Comparison of ENCODE assay signal across 11 cellular contexts in the genomic region with DNA sequence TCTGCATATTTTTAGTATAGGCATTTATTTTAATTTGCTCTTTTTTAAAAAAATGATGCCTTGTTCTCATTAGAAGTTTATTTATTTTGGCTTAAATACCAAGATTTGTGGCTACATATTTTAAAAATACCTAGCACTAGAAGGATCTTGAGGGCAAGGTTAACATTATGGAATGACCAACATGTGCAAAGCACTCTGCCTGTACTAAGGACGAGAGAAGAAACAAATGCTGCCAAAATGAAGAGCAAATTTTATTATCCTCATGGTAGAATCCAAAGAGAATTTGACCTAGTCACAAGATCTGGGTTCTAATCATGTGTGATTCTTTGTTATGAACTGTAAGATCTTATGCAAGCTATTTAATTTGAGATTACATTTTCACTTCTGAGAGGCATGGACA. TPM values are rescaled to one million over a fixed set of nuclear protein-coding genes. Genes with fewer than 3 reads are reported as not detected.
A peak's percentile ranks its signal among the peaks of the same experiment; 100 is the strongest.
DNase-seq lines count a peak whose midpoint lies in the region; ATAC-seq and TF ChIP-seq lines count a peak whose summit lies in the region.
"Had no signal": no experiment of that assay in that cellular context is flagged by ENCODE, and none has a peak within 500 bp of the region (broad histone marks: within the 10 kb centered on the region; RNA-seq: fewer than 3 reads in every experiment).

No MANE protein-coding gene starts in this region.

- H4K20me1 ChIP-seq in SU-DHL-6 (ENCODE audit: low read depth, low read length): peaks cover 49% of the 10 kb centered on the region

- peak overlapping the region; percentile 94 for H3K4me3 ChIP-seq in left ventricle myocardium inferior
- no peak overlapping the region for H3K4me3 ChIP-seq in right atrium auricular region
- peak overlapping the region; percentile 82 for H3K4me3 ChIP-seq in SU-DHL-6 (ENCODE audit: insufficient read depth, low read length, poor library complexity, severe bottlenecking)
- H3K4me3 ChIP-seq in fibroblast of villous mesenchyme (ENCODE audit: low read depth, low read length): peak overlapping the region; percentile 90
- H3K4me3 ChIP-seq in upper lobe of right lung: peak overlapping the region; percentile 88

- no peak overlapping the region for H2AFZ ChIP-seq in SU-DHL-6 (ENCODE audit: low read depth, low read length, severe bottlenecking)

- no peak for DNase-seq in left ventricle myocardium inferior
- no peak for DNase-seq in right atrium auricular region (ENCODE audit: low spot score)
- DNase-seq in fibroblast of villous mesenchyme (ENCODE audit: low read depth): peak; percentile 52
- no peak for DNase-seq in upper lobe of right lung
- DNase-seq in kidney tubule cell (ENCODE audit: low spot score): no peak
- no peak for DNase-seq in Right ventricle myocardium inferior (ENCODE audit: missing footprints)
- DNase-seq: NCI-H69, substantia nigra had no signal

- intact Hi-C loops in left ventricle myocardium inferior (cut with micrococcal nuclease): no loop called here
- intact Hi-C loops in upper lobe of right lung (cut with DNase I): no loop called here
- intact Hi-C loops in Right ventricle myocardium inferior (cut with DNase I): no loop called here

- H3K27ac ChIP-seq in left ventricle myocardium inferior (replicated peaks) (peak overlapping the region; percentile 99), right atrium auricular region (peak overlapping the region in 1 of 2 donors; percentile 31), SU-DHL-6 (ENCODE audit: low read depth, low read length) (no peak overlapping the region), upper lobe of right lung (no peak overlapping the region)
- H3K27ac ChIP-seq: epithelial cell of prostate had no signal

- H3K4me2 ChIP-seq in SU-DHL-6 (ENCODE audit: low read depth, low read length, poor library complexity, severe bottlenecking): peak overlapping the region; percentile 98

- H3K4me1 ChIP-seq in left ventricle myocardium inferior (peaks cover 88% of the 10 kb centered on the region), right atrium auricular region (peaks cover 0 to 56% of the 10 kb centered on the region in 2 donors), upper lobe of right lung (peaks cover 55% of the 10 kb centered on the region)

- peak overlapping the region; percentile 98; the same call in 1 of the 2 replicates for H3K9ac ChIP-seq in SU-DHL-6 (ENCODE audit: low read length)

- no peaks in the 10 kb centered on the region for H3K9me3 ChIP-seq in left ventricle myocardium inferior (replicated peaks)
- H3K9me3 ChIP-seq in right atrium auricular region: no peaks in the 10 kb centered on the region
- no peaks in the 10 kb centered on the region for H3K9me3 ChIP-seq in SU-DHL-6 (ENCODE audit: insufficient read depth, low read length)
- no peaks in the 10 kb centered on the region for H3K9me3 ChIP-seq in upper lobe of right lung

- no peaks in the 10 kb centered on the region for H3K9me2 ChIP-seq in SU-DHL-6 (replicated peaks; ENCODE audit: insufficient read depth, low read length)

- no peak for ATAC-seq in upper lobe of right lung
- ATAC-seq in Right ventricle myocardium inferior: no peak
- no peak for ATAC-seq in GM21576 (IDR thresholded peaks at IDR 0.05; ENCODE audit: unreplicated experiment)

- TF ChIP-seq CTCF in left ventricle myocardium inferior (IDR thresholded peaks at IDR 0.05; ENCODE audit: borderline replicate concordance) (no peak), right atrium auricular region (IDR thresholded peaks at IDR 0.05) (no peak), SU-DHL-6 (IDR thresholded peaks at IDR 0.05; ENCODE audit: insufficient read depth, low read length, poor library complexity, severe bottlenecking) (no peak), fibroblast of villous mesenchyme (IDR thresholded peaks at IDR 0.05; ENCODE audit: insufficient read depth, low read depth, low read length) (no peak), upper lobe of right lung (IDR thresholded peaks at IDR 0.05) (no peak)

- H3K27me3 ChIP-seq in left ventricle myocardium inferior (ENCODE audit: low read depth): no peaks in the 10 kb centered on the region
- H3K27me3 ChIP-seq in right atrium auricular region: no peaks in the 10 kb centered on the region
- no peaks in the 10 kb centered on the region for H3K27me3 ChIP-seq in SU-DHL-6 (ENCODE audit: low read length)
- H3K27me3 ChIP-seq in upper lobe of right lung: no peaks in the 10 kb centered on the region

- H3K79me2 ChIP-seq in SU-DHL-6 (ENCODE audit: insufficient read depth, low read length): peaks cover 76% of the 10 kb centered on the region

- H3K36me3 ChIP-seq in left ventricle myocardium inferior (no peaks in the 10 kb centered on the region), right atrium auricular region (no peaks in the 10 kb centered on the region), SU-DHL-6 (ENCODE audit: low read length) (peaks cover 9% of the 10 kb centered on the region; the same call in 1 of the 2 replicates), upper lobe of right lung (no peaks in the 10 kb centered on the region)

- no peaks in the 10 kb centered on the region for H3F3A ChIP-seq in SU-DHL-6 (ENCODE audit: insufficient read depth)

RNA-seq across cellular contexts. Expression of a gene that starts 2.8 kb away (rescaled TPM):
- total RNA-seq in left ventricle myocardium inferior (32.9 TPM), right atrium auricular region (10 to 100 TPM; 23.1 to 24.8 TPM), fibroblast of villous mesenchyme (132 and 158 TPM in 2 replicates), upper lobe of right lung (98.0 TPM), Right ventricle myocardium inferior (37.1 TPM)

Comparison
In these comparisons a context has a peak if more than half of its experiments do, and no peak if none do; other contexts are left out.
1. H3K4me3 ChIP-seq: peak in left ventricle myocardium inferior (single experiment), SU-DHL-6 (single experiment), fibroblast of villous mesenchyme (single experiment) and upper lobe of right lung (single experiment); none in right atrium auricular region (0 of 2).